In the genomic region with DNA sequence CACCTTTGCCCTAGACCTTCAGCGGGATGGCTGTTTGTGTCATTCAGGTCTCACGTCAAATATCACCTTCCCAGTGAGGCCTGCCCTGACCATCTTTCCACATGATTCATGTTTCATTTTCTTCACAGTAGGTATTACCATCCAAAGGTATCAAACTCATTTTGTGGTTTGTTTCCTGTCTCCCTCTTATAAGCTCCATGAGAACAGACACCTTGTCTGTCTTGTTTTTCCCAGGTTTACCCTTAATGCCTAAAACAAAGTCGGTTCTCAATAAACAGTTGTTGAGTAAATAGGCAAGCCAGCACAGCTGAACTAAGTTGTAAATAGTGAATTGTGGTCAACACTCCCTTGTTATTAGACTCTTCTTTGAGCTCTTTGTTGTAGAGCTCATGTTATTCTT, we compare ENCODE assay signal across 27 cellular contexts.
"Had no signal": no experiment of that assay in that cellular context is flagged by ENCODE, and none has a peak within 500 bp of the region (broad histone marks: within the 10 kb centered on the region; RNA-seq: fewer than 3 reads in every experiment).

No MANE protein-coding gene starts in this region.

- H3K36me3 ChIP-seq: esophagus squamous epithelium, left ventricle myocardium inferior, lower lobe of right lung, neutrophil, pancreas, right atrium auricular region, sigmoid colon, spleen, thoracic aorta, tibial nerve, upper lobe of left lung had no signal

- H3K4me3 ChIP-seq: coronary artery, esophagus squamous epithelium, left ventricle myocardium inferior, lower lobe of right lung, mucosa of descending colon, pancreas, right atrium auricular region, sigmoid colon, skin epidermis, spleen, thoracic aorta, tibial nerve, upper lobe of left lung had no signal

- DNase-seq: dermis blood vessel endothelial cell; effector memory CD4-positive, alpha-beta T cell; erythroblast; esophagus squamous epithelium; left colon; left ventricle myocardium inferior; lower lobe of right lung; mucosa of descending colon; naive B cell; pancreas; sigmoid colon; spleen; stimulated activated CD4-positive, alpha-beta T cell treated with anti-CD3 and anti-CD28 coated beads, Interleukin-4, amount 100 ng/mL, for 4 hours; stimulated activated naive CD8-positive, alpha-beta T cell treated with anti-CD3 and anti-CD28 coated beads, Interleukin-15, Interleukin-2, amounts not matched to agents 100 U/mL and 50 U/mL, for 24 hours; substantia nigra; upper lobe of left lung had no signal

- H3K27ac Mint-ChIP-seq: memory B cell; naive B cell; natural killer cell treated with Interleukin-12 subunit alpha and Interleukin-12 subunit beta and Interleukin-15 and Interleukin-18, amount 100 ng/mL, for 72 hours; progenitor cell of endocrine pancreas; stimulated activated memory B cell treated with anti-CD40 and anti-IgM and Interleukin-4, amounts not matched to agents 10 μg/mL and 1 μg/mL and 100 μg/mL, for 72 hours had no signal

- H3K27me3 Mint-ChIP-seq: naive B cell; progenitor cell of endocrine pancreas; stimulated activated memory B cell treated with anti-CD40 and anti-IgM and Interleukin-4, amounts not matched to agents 10 μg/mL and 1 μg/mL and 100 μg/mL, for 72 hours had no signal

- H3K27ac ChIP-seq: coronary artery, esophagus squamous epithelium, left ventricle myocardium inferior, lower lobe of right lung, pancreas, right atrium auricular region, sigmoid colon, spleen, thoracic aorta, upper lobe of left lung had no signal

- H3K4me3 Mint-ChIP-seq: memory B cell; naive B cell; natural killer cell treated with Interleukin-12 subunit alpha and Interleukin-12 subunit beta and Interleukin-15 and Interleukin-18, amount 100 ng/mL, for 72 hours; neural crest cell; stimulated activated memory B cell treated with anti-CD40 and anti-IgM and Interleukin-4, amounts not matched to agents 10 μg/mL and 1 μg/mL and 100 μg/mL, for 72 hours had no signal

- H3K4me1 ChIP-seq: left ventricle myocardium inferior, pancreas, right atrium auricular region, sigmoid colon had no signal

- ATAC-seq: left colon; lower lobe of right lung; mucosa of descending colon; natural killer cell treated with Interleukin-12 subunit alpha and Interleukin-12 subunit beta and Interleukin-15 and Interleukin-18, amount 100 ng/mL, for 72 hours; pancreas; stimulated activated memory B cell treated with anti-CD40 and anti-IgM and Interleukin-4, amounts not matched to agents 10 μg/mL and 1 μg/mL and 100 μg/mL, for 72 hours; stimulated activated naive CD8-positive, alpha-beta T cell treated with anti-CD3 and anti-CD28 coated beads, Interleukin-15, Interleukin-2, amounts not matched to agents 100 U/mL and 50 U/mL, for 24 hours had no signal

- H3K4me1 Mint-ChIP-seq: memory B cell; naive B cell; stimulated activated memory B cell treated with anti-CD40 and anti-IgM and Interleukin-4, amounts not matched to agents 10 μg/mL and 1 μg/mL and 100 μg/mL, for 72 hours had no signal

- H3K9me3 Mint-ChIP-seq: memory B cell; naive B cell; natural killer cell treated with Interleukin-12 subunit alpha and Interleukin-12 subunit beta and Interleukin-15 and Interleukin-18, amount 100 ng/mL, for 72 hours; neural crest cell; stimulated activated memory B cell treated with anti-CD40 and anti-IgM and Interleukin-4, amounts not matched to agents 10 μg/mL and 1 μg/mL and 100 μg/mL, for 72 hours had no signal

- H3K36me3 Mint-ChIP-seq: memory B cell; naive B cell; natural killer cell treated with Interleukin-12 subunit alpha and Interleukin-12 subunit beta and Interleukin-15 and Interleukin-18, amount 100 ng/mL, for 72 hours; stimulated activated memory B cell treated with anti-CD40 and anti-IgM and Interleukin-4, amounts not matched to agents 10 μg/mL and 1 μg/mL and 100 μg/mL, for 72 hours had no signal

- H3K9me3 ChIP-seq: esophagus squamous epithelium, left ventricle myocardium inferior, lower lobe of right lung, mucosa of descending colon, neutrophil, pancreas, right atrium auricular region, sigmoid colon, spleen, thoracic aorta, tibial nerve, upper lobe of left lung had no signal

- H3K27me3 ChIP-seq: esophagus squamous epithelium, neutrophil, pancreas, right atrium auricular region, sigmoid colon, spleen, tibial nerve, upper lobe of left lung had no signal
